ENCODE assay signal across 1 cellular context in genomic region chr2:36540986-36541750, GRCh38.
TF ChIP-seq lines count a peak whose summit lies in the region.

No MANE protein-coding gene starts in this region.

TF ChIP-seq in HepG2, 621 proteins besides CTCF, POLR2A, EP300 and RAD21:
- TF ChIP-seq HMGXB4 (CRISPR knock-in tag; IDR thresholded peaks at IDR 0.05; ENCODE audit: borderline replicate concordance in 1 of 2, low read depth in 1 of 2) (no peak), MAFK (conservative IDR thresholded peaks at IDR 0.05 in 1 of 2, IDR thresholded peaks at IDR 0.05 in 1 of 2; ENCODE audit: low read length in 2 of 2) (peak; percentile 95 to 98), ISX (CRISPR knock-in tag; conservative IDR thresholded peaks at IDR 0.05) (no peak), MAFF (IDR thresholded peaks at IDR 0.05; ENCODE audit: low read depth, low read length) (peak; percentile 95)
